In genomic region chr6:40042232-40042631, GRCh38 we compare ENCODE assay signal across 19 cellular contexts.
"Had no signal": no experiment of that assay in that cellular context is flagged by ENCODE, and none has a peak within 500 bp of the region (broad histone marks: within the 10 kb centered on the region; RNA-seq: fewer than 3 reads in every experiment).

No MANE protein-coding gene starts in this region.

- H3K36me3 Mint-ChIP-seq: activated CD8-positive, alpha-beta memory T cell treated with anti-CD3 and anti-CD28 coated beads, Interleukin-2, amount 10 ng/mL, durations not matched to agents 7 days and 5 days; brain; stimulated activated memory B cell treated with anti-CD40 and anti-IgM and Interleukin-4, amounts not matched to agents 10 μg/mL and 1 μg/mL and 100 μg/mL, for 72 hours had no signal

- H3K4me1 Mint-ChIP-seq: brain; endodermal cell; nephron; stimulated activated memory B cell treated with anti-CD40 and anti-IgM and Interleukin-4, amounts not matched to agents 10 μg/mL and 1 μg/mL and 100 μg/mL, for 72 hours had no signal

- H3K27ac ChIP-seq: prostate gland, spleen, tibial nerve had no signal

- H3K4me3 ChIP-seq: prostate gland, spleen, tibial nerve had no signal

- H3K36me3 ChIP-seq: prostate gland, spleen, tibial nerve had no signal

- H3K27ac Mint-ChIP-seq: activated CD8-positive, alpha-beta memory T cell treated with anti-CD3 and anti-CD28 coated beads, Interleukin-2, amount 10 ng/mL, durations not matched to agents 7 days and 5 days; activated naive CD4-positive, alpha-beta T cell treated with anti-CD3 and anti-CD28 coated beads, Interleukin-2, amount 50 U/mL, for 72 hours; brain; endodermal cell; nephron; stimulated activated memory B cell treated with anti-CD40 and anti-IgM and Interleukin-4, amounts not matched to agents 10 μg/mL and 1 μg/mL and 100 μg/mL, for 72 hours had no signal

- H3K27me3 Mint-ChIP-seq: activated CD8-positive, alpha-beta memory T cell treated with anti-CD3 and anti-CD28 coated beads, Interleukin-2, amount 10 ng/mL, durations not matched to agents 7 days and 5 days; stimulated activated memory B cell treated with anti-CD40 and anti-IgM and Interleukin-4, amounts not matched to agents 10 μg/mL and 1 μg/mL and 100 μg/mL, for 72 hours had no signal

- DNase-seq: activated CD4-positive, alpha-beta T cell treated with anti-CD3 and anti-CD28 coated beads, Interleukin-2, amount 50 U/mL, for 48 hours; activated CD4-positive, CD25-positive, alpha-beta regulatory T cell treated with anti-CD3 and anti-CD28 coated beads, Interleukin-2, amount 50 U/mL, for 72 hours; activated CD8-positive, alpha-beta memory T cell treated with anti-CD3 and anti-CD28 coated beads, Interleukin-2, amount 10 ng/mL, durations not matched to agents 7 days and 5 days; activated effector memory CD4-positive, alpha-beta T cell treated with anti-CD3 and anti-CD28 coated beads, Interleukin-2, amount 50 U/mL, for 16 hours; activated T-cell treated with anti-CD3 and anti-CD28 coated beads, Interleukin-2, amount 50 U/mL, for 4 hours; amniotic stem cell; endodermal cell; foreskin melanocyte; head of caudate nucleus; occipital lobe; spleen; stimulated activated CD4-positive, alpha-beta T cell treated with anti-CD3 and anti-CD28 coated beads, Interleukin-1b, Interleukin-23, amount 100 ng/mL, for 48 hours had no signal

- H3K4me1 ChIP-seq: prostate gland, spleen, tibial nerve had no signal

- H3K4me3 Mint-ChIP-seq: activated CD8-positive, alpha-beta memory T cell treated with anti-CD3 and anti-CD28 coated beads, Interleukin-2, amount 10 ng/mL, durations not matched to agents 7 days and 5 days; activated T-cell treated with anti-CD3 and anti-CD28 coated beads, Interleukin-2, amount 50 U/mL, for 4 hours; brain; endodermal cell; nephron; stimulated activated memory B cell treated with anti-CD40 and anti-IgM and Interleukin-4, amounts not matched to agents 10 μg/mL and 1 μg/mL and 100 μg/mL, for 72 hours had no signal

- ATAC-seq: activated CD8-positive, alpha-beta memory T cell treated with anti-CD3 and anti-CD28 coated beads, Interleukin-2, amount 10 ng/mL, durations not matched to agents 7 days and 5 days; activated T-cell treated with anti-CD3 and anti-CD28 coated beads, Interleukin-2, amount 50 U/mL, for 4 hours; sciatic nerve; stimulated activated memory B cell treated with anti-CD40 and anti-IgM and Interleukin-4, amounts not matched to agents 10 μg/mL and 1 μg/mL and 100 μg/mL, for 72 hours had no signal

- H3K9me3 ChIP-seq: prostate gland had no signal

- H3K27me3 ChIP-seq: tibial nerve had no signal
